Comparison of ENCODE assay signal across 9 cellular contexts in genomic region chrX:110852180-110852579, GRCh38. TPM values are rescaled to one million over a fixed set of nuclear protein-coding genes. Genes with fewer than 3 reads are reported as not detected.
DNase-seq lines count a peak whose midpoint lies in the region; ATAC-seq and TF ChIP-seq lines count a peak whose summit lies in the region.
"Had no signal": no experiment of that assay in that cellular context is flagged by ENCODE, and none has a peak within 500 bp of the region (broad histone marks: within the 10 kb centered on the region; RNA-seq: fewer than 3 reads in every experiment).

No MANE protein-coding gene starts in this region.

- H3K36me3 ChIP-seq in fibroblast of lung (ENCODE audit: control insufficient read depth, insufficient read depth, low read length) = no peaks in the 10 kb centered on the region

- CTCF ChIA-PET in AG04450 (lab: Charles Lee) = interaction anchor here (1.0 to 2.1 kb wide), 3 partner anchors 392 to 402 kb away, joined by 3 to 10 read pairs (median 7); no protein-coding TSS in a partner anchor

- DNase-seq in AG04450 (ENCODE audit: low read depth, low spot score) (no peak), NCI-H460 (ENCODE audit: extremely low read depth, low read depth) (peak; percentile 28), fibroblast of lung (ENCODE audit: low read depth in 2 of 2) (peak; percentile 4 to 35), activated gamma-delta T cell treated with Interleukin-2 at 50 U/mL for 16 hours (no peak)
- no peak for DNase-seq in NK-92 treated with Interleukin-12 subunit alpha and Interleukin-12 subunit beta, amount 100 ng/mL, for 24 hours (lab: John Stamatoyannopoulos, UW)
- DNase-seq in activated CD8-positive, alpha-beta memory T cell treated with anti-CD3 and anti-CD28 coated beads, Interleukin-2, amount 50 U/mL, for 4 hours = no peak

- H3K27me3 Mint-ChIP-seq in activated T-helper 17 cell treated with anti-CD3 and anti-CD28 coated beads, Interleukin-2, amount 50 U/mL, for 72 hours = peaks cover 4% of the 10 kb centered on the region

- peak; percentile 44 for TF ChIP-seq CTCF in AG04450 (IDR thresholded peaks at IDR 0.05; ENCODE audit: low read depth, low read length)
- TF ChIP-seq CTCF in fibroblast of lung (conservative IDR thresholded peaks at IDR 0.05 in 1 of 2, IDR thresholded peaks at IDR 0.05 in 1 of 2; ENCODE audit: low read depth in 1 of 2, low read length in 2 of 2) = peak; percentile 50 to 59

- H3K4me3 ChIP-seq in AG04450 (ENCODE audit: low read depth, low read length) (no peak overlapping the region), fibroblast of lung (replicated peaks in 1 of 4; ENCODE audit: control extremely low read depth in 1 of 4, insufficient read depth in 1 of 4, low read depth in 3 of 4, low read length in 4 of 4) (no peak overlapping the region)

- H3K4me1 Mint-ChIP-seq in activated T-helper 17 cell treated with anti-CD3 and anti-CD28 coated beads, Interleukin-2, amount 50 U/mL, for 72 hours = no peaks in the 10 kb centered on the region

- H4K20me1 ChIP-seq in fibroblast of lung (ENCODE audit: control insufficient read depth, extremely low read depth, insufficient read depth, low read length) = no peaks in the 10 kb centered on the region

- peak; percentile 40 for ATAC-seq in GM18498 (IDR thresholded peaks at IDR 0.05; ENCODE audit: unreplicated experiment)
- ATAC-seq in activated T-helper 17 cell treated with anti-CD3 and anti-CD28 coated beads, Interleukin-2, amount 50 U/mL, for 72 hours (replicated peaks) = no peak

- H3K9ac ChIP-seq in fibroblast of lung (ENCODE audit: insufficient read depth, low read length) = no peak overlapping the region

- H2AFZ ChIP-seq in fibroblast of lung (ENCODE audit: low read length) = no peak overlapping the region

- H3K27me3 ChIP-seq in AG04450 (ENCODE audit: control insufficient read depth, insufficient read depth, low read length) (no peaks in the 10 kb centered on the region), fibroblast of lung (ENCODE audit: control insufficient read depth, insufficient read depth, low read length) (no peaks in the 10 kb centered on the region)

- no peak overlapping the region for H3K4me3 Mint-ChIP-seq in activated T-helper 17 cell treated with anti-CD3 and anti-CD28 coated beads, Interleukin-2, amount 50 U/mL, for 72 hours
- H3K4me3 Mint-ChIP-seq: dendritic cell treated with granulocyte-macrophage colony-stimulating factor and Interleukin-4, amounts not matched to agents 40 ng/mL and 50 ng/mL, for 4 days had no signal

- no peaks in the 10 kb centered on the region for H3K4me1 ChIP-seq in fibroblast of lung (ENCODE audit: control insufficient read depth, extremely low read depth, insufficient read depth, low read length)

- H3K27ac ChIP-seq in AG04450 (ENCODE audit: low read depth, low read length) (no peak overlapping the region), fibroblast of lung (ENCODE audit: insufficient read depth, low read length) (no peak overlapping the region)

- no peak overlapping the region for H3K4me2 ChIP-seq in fibroblast of lung (ENCODE audit: extremely low read depth, insufficient read depth, low read length)

- no peaks in the 10 kb centered on the region for H3K36me3 Mint-ChIP-seq in activated T-helper 17 cell treated with anti-CD3 and anti-CD28 coated beads, Interleukin-2, amount 50 U/mL, for 72 hours (ENCODE audit: low read depth)

- no peaks in the 10 kb centered on the region for H3K79me2 ChIP-seq in fibroblast of lung (ENCODE audit: control insufficient read depth, insufficient read depth, low read length)

- H3K9me3 ChIP-seq in AG04450 (ENCODE audit: control insufficient read depth, insufficient read depth, low read length) = no peaks in the 10 kb centered on the region
- H3K9me3 ChIP-seq in fibroblast of lung (ENCODE audit: control insufficient read depth, insufficient read depth, low read depth, low read length) = no peaks in the 10 kb centered on the region

- H3K27ac Mint-ChIP-seq in activated T-helper 17 cell treated with anti-CD3 and anti-CD28 coated beads, Interleukin-2, amount 50 U/mL, for 72 hours = no peak overlapping the region
- H3K27ac Mint-ChIP-seq: dendritic cell treated with granulocyte-macrophage colony-stimulating factor and Interleukin-4, amounts not matched to agents 40 ng/mL and 50 ng/mL, for 4 days had no signal

- POLR2A ChIA-PET in AG04450 (lab: Yijun Ruan, JAX) = no interaction called here

- no peaks in the 10 kb centered on the region for H3K9me3 Mint-ChIP-seq in activated T-helper 17 cell treated with anti-CD3 and anti-CD28 coated beads, Interleukin-2, amount 50 U/mL, for 72 hours
- H3K9me3 Mint-ChIP-seq: dendritic cell treated with granulocyte-macrophage colony-stimulating factor and Interleukin-4, amounts not matched to agents 40 ng/mL and 50 ng/mL, for 4 days had no signal

RNA-seq across cellular contexts. Expression of gene CHRDL1, which starts 56.6 kb away (rescaled TPM):
- 0.14 and 0.19 TPM in 2 replicates for polyA plus RNA-seq in AG04450 (2011; rRNA removed)
- not detected in 2 replicates for polyA minus RNA-seq in AG04450 (2011; rRNA and poly(A)+ RNA removed)
- total RNA-seq in NCI-H460 (2014; rRNA removed; shearing (Covaris generic)) = 0.12 TPM in 1 of 2 replicates, not detected in the other
- 0.67 TPM in 1 of 2 replicates, not detected in the other for polyA plus RNA-seq in NCI-H460 (2014; cell fraction: nucleus; rRNA removed)
- total RNA-seq in fibroblast of lung = 4.5 and 9.0 TPM in 2 replicates
- 1.4 and 10.1 TPM in 2 replicates for polyA plus RNA-seq in fibroblast of lung
- polyA plus RNA-seq in fibroblast of lung (2012) = 0.98 and 6.5 TPM in 2 replicates
- 3.9 and 5.5 TPM in 2 replicates for polyA minus RNA-seq in fibroblast of lung (ENCODE audit: low replicate concordance)
- not detected for total RNA-seq in activated T-helper 17 cell treated with anti-CD3 and anti-CD28 coated beads, Interleukin-2, amount 50 U/mL, for 72 hours

Comparison
In these comparisons a context has a peak if more than half of its experiments do, and no peak if none do; other contexts are left out.
1. DNase-seq: peak in NCI-H460 (single experiment) and fibroblast of lung (2 of 2); none in AG04450 (single experiment), activated gamma-delta T cell treated with Interleukin-2 at 50 U/mL for 16 hours (single experiment), NK-92 treated with Interleukin-12 subunit alpha and Interleukin-12 subunit beta, amount 100 ng/mL, for 24 hours (single experiment) and activated CD8-positive, alpha-beta memory T cell treated with anti-CD3 and anti-CD28 coated beads, Interleukin-2, amount 50 U/mL, for 4 hours (single experiment).